In genomic region chr22:43110927-43111623, GRCh38 we compare ENCODE assay signal across 1 cellular context.
TF ChIP-seq lines count a peak whose summit lies in the region.

No MANE protein-coding gene starts in this region.

TF ChIP-seq in WTC11, 78 proteins besides CTCF, POLR2A, EP300 and RAD21 (continued from another document and continues in another):
- TF ChIP-seq SMAD3 (CRISPR knock-in tag; IDR thresholded peaks at IDR 0.05; ENCODE audit: borderline replicate concordance) (no peak), ZNF416 (CRISPR knock-in tag; IDR thresholded peaks at IDR 0.05) (no peak), ATF2 (CRISPR knock-in tag; IDR thresholded peaks at IDR 0.05; ENCODE audit: borderline replicate concordance, low read depth) (no peak), ZNF121 (CRISPR knock-in tag; IDR thresholded peaks at IDR 0.05) (no peak), ESRRA (CRISPR knock-in tag; IDR thresholded peaks at IDR 0.05; ENCODE audit: borderline replicate concordance) (peak; percentile 63; the same call in 1 of the 2 replicates), NR1H2 (CRISPR knock-in tag; IDR thresholded peaks at IDR 0.05) (0 out of 2 replicates have a peak, but pooled peaks have one; percentile 37), ELF4 (CRISPR knock-in tag; IDR thresholded peaks at IDR 0.05; ENCODE audit: low read depth) (no peak), MLX (CRISPR knock-in tag; IDR thresholded peaks at IDR 0.05) (no peak), ZNF512 (CRISPR knock-in tag; IDR thresholded peaks at IDR 0.05; ENCODE audit: borderline replicate concordance) (no peak), E2F1 (CRISPR knock-in tag; IDR thresholded peaks at IDR 0.05) (no peak), EMX1 (CRISPR knock-in tag; IDR thresholded peaks at IDR 0.05) (no peak), PRDM15 (CRISPR knock-in tag; IDR thresholded peaks at IDR 0.05) (peak; percentile 97), USF1 (CRISPR knock-in tag; IDR thresholded peaks at IDR 0.05) (no peak), SMAD4 (CRISPR knock-in tag; IDR thresholded peaks at IDR 0.05) (no peak), ATF3 (CRISPR knock-in tag; conservative IDR thresholded peaks at IDR 0.05) (no peak), ZNF263 (CRISPR knock-in tag; IDR thresholded peaks at IDR 0.05; ENCODE audit: low read depth) (no peak), ZNF425 (CRISPR knock-in tag; conservative IDR thresholded peaks at IDR 0.05) (no peak), MXD4 (CRISPR knock-in tag; IDR thresholded peaks at IDR 0.05; ENCODE audit: borderline replicate concordance) (no peak), CREM (CRISPR knock-in tag; IDR thresholded peaks at IDR 0.05) (no peak), NR2C2 (CRISPR knock-in tag; IDR thresholded peaks at IDR 0.05) (no peak), GTF2I (CRISPR knock-in tag; conservative IDR thresholded peaks at IDR 0.05) (0 out of 2 replicates have a peak, but pooled peaks have one; percentile 62), FOXJ3 (CRISPR knock-in tag; IDR thresholded peaks at IDR 0.05; ENCODE audit: borderline replicate concordance) (no peak), NFATC4 (CRISPR knock-in tag; IDR thresholded peaks at IDR 0.05) (no peak), ARID4B (CRISPR knock-in tag; IDR thresholded peaks at IDR 0.05; ENCODE audit: borderline replicate concordance) (no peak; the same call in 1 of the 2 replicates), ZNF423 (CRISPR knock-in tag; IDR thresholded peaks at IDR 0.05) (no peak), HMGXB4 (CRISPR knock-in tag; IDR thresholded peaks at IDR 0.05) (peak; percentile 86; the same call in 1 of the 2 replicates), AFF4 (CRISPR knock-in tag; IDR thresholded peaks at IDR 0.05; ENCODE audit: borderline replicate concordance) (no peak), E2F4 (CRISPR knock-in tag; IDR thresholded peaks at IDR 0.05; ENCODE audit: borderline replicate concordance, low read depth) (no peak), RELA (CRISPR knock-in tag; IDR thresholded peaks at IDR 0.05; ENCODE audit: borderline replicate concordance) (no peak), ZNF671 (CRISPR knock-in tag; IDR thresholded peaks at IDR 0.05) (no peak)
